21 cellular contexts compared by ENCODE assay signal in the genomic region with DNA sequence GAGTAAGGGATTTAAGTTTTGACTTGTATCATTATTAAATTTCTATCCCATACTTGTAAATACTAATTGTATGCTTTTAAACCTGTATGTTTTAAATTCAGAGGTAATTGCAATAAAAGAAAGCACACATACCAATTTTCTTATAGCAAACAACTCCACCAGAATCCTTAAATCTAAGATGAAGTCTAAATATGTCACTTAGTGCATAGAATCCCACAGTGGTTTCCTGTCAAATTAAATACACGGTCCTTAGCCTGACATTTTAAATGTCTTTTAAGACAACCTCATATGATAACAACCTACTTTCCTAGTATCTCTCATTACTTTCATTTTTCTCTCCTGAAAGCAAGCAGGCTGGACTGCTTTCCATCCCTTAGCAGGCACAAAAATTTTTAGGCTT.
"Had no signal": no experiment of that assay in that cellular context is flagged by ENCODE, and none has a peak within 500 bp of the region (broad histone marks: within the 10 kb centered on the region; RNA-seq: fewer than 3 reads in every experiment).

No MANE protein-coding gene starts in this region.

- H3K27ac Mint-ChIP-seq: dendritic cell treated with granulocyte-macrophage colony-stimulating factor and Interleukin-4, amounts not matched to agents 40 ng/mL and 50 ng/mL, for 4 days; neural progenitor cell; stimulated activated naive B cell treated with anti-CD40 and anti-IgM and Interleukin-4, amounts not matched to agents 10 μg/mL and 1 μg/mL and 100 μg/mL, for 72 hours had no signal

- DNase-seq: effector memory CD8-positive, alpha-beta T cell; esophagus squamous epithelium; foreskin fibroblast; glutamatergic neuron; islet precursor cell; mammary epithelial cell; mucosa of descending colon; natural killer cell; nucleus accumbens; ovary; sigmoid colon; stimulated activated CD4-positive, alpha-beta T cell treated with anti-CD3 and anti-CD28 coated beads, Interleukin-2, amount 100 ng/mL, for 24 hours; stimulated activated CD4-positive, alpha-beta T cell treated with anti-CD3 and anti-CD28 coated beads, Interleukin-4, amount 100 ng/mL, for 4 hours; stimulated activated naive B cell treated with anti-CD40 and anti-IgM and Interleukin-4, amounts not matched to agents 10 μg/mL and 1 μg/mL and 100 μg/mL, for 72 hours; trophoblast cell had no signal

- H3K4me1 Mint-ChIP-seq: stimulated activated naive B cell treated with anti-CD40 and anti-IgM and Interleukin-4, amounts not matched to agents 10 μg/mL and 1 μg/mL and 100 μg/mL, for 72 hours had no signal

- H3K36me3 Mint-ChIP-seq: natural killer cell had no signal

- H3K27me3 Mint-ChIP-seq: dendritic cell treated with granulocyte-macrophage colony-stimulating factor and Interleukin-4, amounts not matched to agents 40 ng/mL and 50 ng/mL, for 4 days; effector memory CD8-positive, alpha-beta T cell; stimulated activated naive B cell treated with anti-CD40 and anti-IgM and Interleukin-4, amounts not matched to agents 10 μg/mL and 1 μg/mL and 100 μg/mL, for 72 hours had no signal

- ATAC-seq: effector memory CD8-positive, alpha-beta T cell; gastroesophageal sphincter; left lobe of liver; mucosa of descending colon; stimulated activated naive B cell treated with anti-CD40 and anti-IgM and Interleukin-4, amounts not matched to agents 10 μg/mL and 1 μg/mL and 100 μg/mL, for 72 hours had no signal

- H3K27ac ChIP-seq: esophagus squamous epithelium, gastroesophageal sphincter, neural progenitor cell, ovary, right atrium auricular region, sigmoid colon, skin epidermis had no signal

- H3K9me3 ChIP-seq: esophagus squamous epithelium, gastroesophageal sphincter, mucosa of descending colon, ovary, right atrium auricular region, sigmoid colon had no signal

- H3K4me1 ChIP-seq: gastroesophageal sphincter, right atrium auricular region had no signal

- H3K4me3 Mint-ChIP-seq: dendritic cell treated with granulocyte-macrophage colony-stimulating factor and Interleukin-4, amounts not matched to agents 40 ng/mL and 50 ng/mL, for 4 days; effector memory CD8-positive, alpha-beta T cell; natural killer cell; neural progenitor cell; stimulated activated naive B cell treated with anti-CD40 and anti-IgM and Interleukin-4, amounts not matched to agents 10 μg/mL and 1 μg/mL and 100 μg/mL, for 72 hours had no signal

- H3K4me3 ChIP-seq: esophagus squamous epithelium, gastroesophageal sphincter, mucosa of descending colon, neural progenitor cell, ovary, right atrium auricular region, sigmoid colon, skin epidermis had no signal

- H3K9me3 Mint-ChIP-seq: dendritic cell treated with granulocyte-macrophage colony-stimulating factor and Interleukin-4, amounts not matched to agents 40 ng/mL and 50 ng/mL, for 4 days; effector memory CD8-positive, alpha-beta T cell; natural killer cell; neural progenitor cell; stimulated activated naive B cell treated with anti-CD40 and anti-IgM and Interleukin-4, amounts not matched to agents 10 μg/mL and 1 μg/mL and 100 μg/mL, for 72 hours had no signal

- H3K27me3 ChIP-seq: esophagus squamous epithelium, gastroesophageal sphincter, neural progenitor cell, ovary, right atrium auricular region, sigmoid colon had no signal

- H3K36me3 ChIP-seq: neural progenitor cell, ovary had no signal
